Comparison of ENCODE assay signal across 8 cellular contexts in genomic region chr1:151346769-151347522, GRCh38. TPM values are rescaled to one million over a fixed set of nuclear protein-coding genes. Genes with fewer than 3 reads are reported as not detected.
DNase-seq lines count a peak whose midpoint lies in the region; ATAC-seq and TF ChIP-seq lines count a peak whose summit lies in the region.

Gene RFX5 (minus strand): TSS chr1:151347252. CDS start chr1:151346320, 932 bp downstream.

- H3K36me3 ChIP-seq in left ventricle myocardium inferior = peaks cover 30% of the 10 kb centered on the region

- H3K27ac ChIP-seq in left ventricle myocardium inferior (replicated peaks) = peak within 1 kb of the TSS; percentile 93

- H3K27me3 ChIP-seq in left ventricle myocardium inferior (ENCODE audit: low read depth) = no peaks in the 10 kb centered on the region

- H3K9me3 Mint-ChIP-seq in progenitor cell of endocrine pancreas (ENCODE audit: low read depth) = no peaks in the 10 kb centered on the region

- DNase-seq in NCI-H1694 treated with DMSO at 0.1 percent for 48 hours (lab: John Stamatoyannopoulos, UW) (peak; percentile 99), T-helper 17 cell (peak; percentile 83 to 92 (median 86)), amygdala (lab: John Stamatoyannopoulos, UW) (peak in 54 of 56 donors; percentile 57 to 97 (median 90)), left ventricle myocardium inferior (peak; percentile 91), progenitor cell of endocrine pancreas (ENCODE audit: low spot score, unreplicated experiment) (peak; percentile 86), ureter (ENCODE audit: low spot score) (peak; percentile 95)

- H3K4me3 ChIP-seq in left ventricle myocardium inferior = peak within 1 kb of the TSS; percentile 84

- TF ChIP-seq POLR2A in GM15510 (IDR thresholded peaks at IDR 0.05; ENCODE audit: borderline replicate concordance, extremely low read depth, insufficient read length) = peak; percentile 55

- peak; percentile 96 for ATAC-seq in HG02885 (IDR thresholded peaks at IDR 0.05; ENCODE audit: poor library complexity, unreplicated experiment)
- peak; percentile 92 for ATAC-seq in T-helper 17 cell

- H3K27ac Mint-ChIP-seq in T-helper 17 cell = peak within 1 kb of the TSS; percentile 100
- peak within 1 kb of the TSS; percentile 100 for H3K27ac Mint-ChIP-seq in progenitor cell of endocrine pancreas

- intact Hi-C loops in left ventricle myocardium inferior (cut with micrococcal nuclease) = no loop called here

- H3K4me1 Mint-ChIP-seq in T-helper 17 cell = peaks cover 26% of the 10 kb centered on the region
- peaks cover 19% of the 10 kb centered on the region for H3K4me1 Mint-ChIP-seq in progenitor cell of endocrine pancreas (ENCODE audit: low read depth)

- H3K27me3 Mint-ChIP-seq in T-helper 17 cell = no peaks in the 10 kb centered on the region
- H3K27me3 Mint-ChIP-seq in progenitor cell of endocrine pancreas = no peaks in the 10 kb centered on the region

- H3K9me3 ChIP-seq in T-helper 17 cell (ENCODE audit: control insufficient read depth, low read length, poor library complexity, severe bottlenecking) (no peaks in the 10 kb centered on the region), left ventricle myocardium inferior (replicated peaks) (peaks cover 13% of the 10 kb centered on the region)

- peaks cover 21% of the 10 kb centered on the region for H3K4me1 ChIP-seq in left ventricle myocardium inferior

- no peak for TF ChIP-seq CTCF in left ventricle myocardium inferior (IDR thresholded peaks at IDR 0.05; ENCODE audit: borderline replicate concordance)
- TF ChIP-seq CTCF in progenitor cell of endocrine pancreas (IDR thresholded peaks at IDR 0.05; ENCODE audit: unreplicated experiment) = no peak

- peaks cover 13% of the 10 kb centered on the region for H3K36me3 Mint-ChIP-seq in T-helper 17 cell (ENCODE audit: low read depth)
- peaks cover 13% of the 10 kb centered on the region for H3K36me3 Mint-ChIP-seq in progenitor cell of endocrine pancreas (ENCODE audit: insufficient read depth)

- H3K4me3 Mint-ChIP-seq in T-helper 17 cell (peak within 1 kb of the TSS; percentile 99), progenitor cell of endocrine pancreas (ENCODE audit: low read depth) (peak within 1 kb of the TSS; percentile 92)

RNA-seq across cellular contexts. Expression of gene RFX5, which starts in this region (rescaled TPM):
- total RNA-seq in T-helper 17 cell (100 to 1,000 TPM in 1 of 2 donors, 10 to 100 TPM in 1; 81.5 to 105 TPM), left ventricle myocardium inferior (21.0 TPM), progenitor cell of endocrine pancreas (96.0 and 97.5 TPM in 2 replicates), ureter (32.5 TPM)

Comparison
In these comparisons a context has a peak if more than half of its experiments do, and no peak if none do; other contexts are left out.
1. Peak in every context shown above with its lines: DNase-seq, ATAC-seq, H3K4me3 ChIP-seq and H3K27ac ChIP-seq.